ENCODE assay signal across 7 cellular contexts in the genomic region with DNA sequence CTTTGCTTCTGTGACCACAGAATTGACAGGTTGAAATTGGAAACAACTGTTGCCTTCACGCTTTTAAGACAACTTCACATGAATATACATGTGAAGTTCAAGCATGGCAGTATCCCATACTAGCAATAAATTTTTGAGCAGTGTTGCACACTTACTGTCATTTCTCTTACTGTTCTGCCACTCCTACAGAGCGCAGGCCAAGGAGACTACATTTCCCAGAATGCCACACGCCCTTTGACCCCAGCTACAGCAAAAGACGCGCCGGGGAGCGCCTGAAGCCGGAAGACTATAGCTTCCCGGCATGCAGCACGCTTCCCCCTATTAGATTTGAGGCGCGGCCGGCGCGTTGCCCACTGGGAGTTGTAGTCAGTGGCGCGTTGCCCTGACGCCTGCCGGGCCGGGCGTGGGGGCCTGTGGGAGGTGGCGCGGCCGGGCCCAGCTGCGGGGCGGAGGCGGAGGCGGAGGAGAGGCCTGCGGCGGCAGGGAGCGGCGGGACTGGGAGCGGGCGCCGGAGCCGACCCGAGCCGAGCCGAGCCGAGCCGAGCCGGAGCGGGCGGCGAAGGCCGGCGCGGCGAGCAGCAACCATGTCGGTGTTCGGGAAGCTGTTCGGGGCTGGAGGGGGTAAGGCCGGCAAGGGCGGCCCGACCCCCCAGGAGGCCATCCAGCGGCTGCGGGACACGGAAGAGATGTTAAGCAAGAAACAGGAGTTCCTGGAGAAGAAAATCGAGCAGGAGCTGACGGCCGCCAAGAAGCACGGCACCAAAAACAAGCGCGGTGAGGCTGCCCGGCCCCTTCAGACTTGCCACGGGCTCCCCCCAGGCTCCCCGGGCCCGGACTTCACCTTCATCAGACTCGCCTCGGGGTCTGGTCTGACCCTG. TPM values are rescaled to one million over a fixed set of nuclear protein-coding genes. Genes with fewer than 3 reads are reported as not detected.
DNase-seq lines count a peak whose midpoint lies in the region; ATAC-seq, FAIRE-seq and TF ChIP-seq lines count a peak whose summit lies in the region.

A gene with protein sequence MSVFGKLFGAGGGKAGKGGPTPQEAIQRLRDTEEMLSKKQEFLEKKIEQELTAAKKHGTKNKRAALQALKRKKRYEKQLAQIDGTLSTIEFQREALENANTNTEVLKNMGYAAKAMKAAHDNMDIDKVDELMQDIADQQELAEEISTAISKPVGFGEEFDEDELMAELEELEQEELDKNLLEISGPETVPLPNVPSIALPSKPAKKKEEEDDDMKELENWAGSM (plus strand): TSS at position 464 of the 878 bp plus-strand sequence. CDS start 121 bp downstream, at position 585.

- H3K9me3 ChIP-seq in body of pancreas: no peaks in the 10 kb centered on the region
- no peaks in the 10 kb centered on the region for H3K9me3 ChIP-seq in sigmoid colon

- H3K36me3 ChIP-seq in body of pancreas (replicated peaks in 1 of 2; ENCODE audit: insufficient read depth in 1 of 2, low read depth in 2 of 2): no peaks in the 10 kb centered on the region
- no peaks in the 10 kb centered on the region for H3K36me3 ChIP-seq in sigmoid colon

- ATAC-seq in GM18519 (IDR thresholded peaks at IDR 0.05; ENCODE audit: low FRiP score, unreplicated experiment) (peak; percentile 92), HG03060 (IDR thresholded peaks at IDR 0.05; ENCODE audit: low read depth, unreplicated experiment) (peak; percentile 90), body of pancreas (peak; percentile 98)

- TF ChIP-seq CTCF in body of pancreas (IDR thresholded peaks at IDR 0.05) (peak in 1 of 7 experiments; percentile 23), sigmoid colon (IDR thresholded peaks at IDR 0.05) (no peak)

- H3K4me3 ChIP-seq in body of pancreas (peak within 1 kb of the TSS; percentile 49 to 90), sigmoid colon (peak within 1 kb of the TSS; percentile 89 to 92 (median 90))

- FAIRE-seq in TTC549 (lab: Jason Lieb, UNC): peak; percentile 48

- H3K4me1 ChIP-seq in body of pancreas: peaks cover 39% of the 10 kb centered on the region
- peaks cover 0 to 42% (median 35%) of the 10 kb centered on the region in 4 donors for H3K4me1 ChIP-seq in sigmoid colon

- no peak for TF ChIP-seq EP300 in sigmoid colon (IDR thresholded peaks at IDR 0.05)

- no peaks in the 10 kb centered on the region for H3K27me3 ChIP-seq in body of pancreas
- H3K27me3 ChIP-seq in sigmoid colon: no peaks in the 10 kb centered on the region

- intact Hi-C loops in body of pancreas (cut with DNase I) (no loop called here), sigmoid colon (cut with DNase I) (loop anchor here (5.0 kb wide), 2 partner anchors 139 to 181 kb away; a partner anchor contains a TSS)

- peak within 1 kb of the TSS; percentile 85 to 93 (median 90) for H3K27ac ChIP-seq in body of pancreas
- H3K27ac ChIP-seq in sigmoid colon: peak within 1 kb of the TSS; percentile 93 to 99 (median 96)

- peak; percentile 92 for DNase-seq in NCI-H2107 (lab: John Stamatoyannopoulos, UW)
- DNase-seq in body of pancreas: peak; percentile 99 to 100 (median 99)
- DNase-seq in iPS DF 19.7 (ENCODE audit: low read depth, low spot score): peak; percentile 85
- DNase-seq in sigmoid colon: peak; percentile 100

- WGBS in body of pancreas, 2 donors: 0 to 2% methylated on average over 4 to 69 of the region's 70 CpGs
- 0 to 1% methylated on average over 70 of the region's 70 CpGs for WGBS in sigmoid colon, 2 donors

- TF ChIP-seq POLR2A in body of pancreas (IDR thresholded peaks at IDR 0.05): peak; percentile 52 to 86 (median 67)
- TF ChIP-seq POLR2A in sigmoid colon (IDR thresholded peaks at IDR 0.05): peak; percentile 19 to 49

RNA-seq across cellular contexts. Expression of the gene that starts here (rescaled TPM):
- total RNA-seq in body of pancreas: 10 to 100 TPM; 24.1 to 43.3 TPM
- total RNA-seq in sigmoid colon: 100 to 1,000 TPM; 102 to 115 (median 108) TPM
- 100 to 1,000 TPM; 212 to 394 (median 250) TPM for polyA plus RNA-seq in sigmoid colon

Comparison
In these comparisons a context has a peak if more than half of its experiments do, and no peak if none do; other contexts are left out.
1. Peak in every context shown above with its lines: DNase-seq, ATAC-seq, H3K4me3 ChIP-seq and H3K27ac ChIP-seq.